In the genomic region with DNA sequence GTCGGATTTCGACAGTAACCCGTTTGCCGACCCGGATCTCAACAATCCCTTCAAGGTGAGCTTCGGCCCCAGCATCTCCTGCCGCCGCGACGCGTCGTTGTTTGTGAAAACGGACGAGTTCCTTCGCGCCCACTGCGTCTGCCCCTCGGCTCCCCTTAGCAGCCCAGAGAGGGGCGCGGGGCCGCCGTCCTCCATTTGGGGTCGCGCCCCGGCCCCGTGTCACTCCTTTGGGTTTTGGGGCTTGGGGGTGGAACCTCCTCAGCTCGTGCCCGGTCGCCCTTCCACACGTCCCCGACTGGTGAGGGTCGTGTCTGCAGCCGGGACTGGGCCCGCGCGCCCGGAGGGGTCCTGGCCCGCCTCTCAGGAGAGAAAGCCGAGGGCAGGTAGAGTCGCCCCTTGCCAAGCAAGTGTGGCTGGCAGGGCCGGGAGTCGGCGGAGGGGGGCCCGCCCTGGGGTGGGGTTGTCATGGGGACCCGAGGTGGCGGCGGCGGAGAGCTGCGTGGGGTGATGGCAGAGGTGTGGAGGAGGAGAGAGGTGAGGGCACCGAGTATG, we compare ENCODE assay signal across 8 cellular contexts. TPM values are rescaled to one million over a fixed set of nuclear protein-coding genes. Genes with fewer than 3 reads are reported as not detected.
DNase-seq lines count a peak whose midpoint lies in the region; ATAC-seq, FAIRE-seq and TF ChIP-seq lines count a peak whose summit lies in the region.

No MANE protein-coding gene starts in this region.

- H3K4me3 ChIP-seq in AG09309 (ENCODE audit: control insufficient read depth, low read depth, low read length), result peak overlapping the region; percentile 94
- peak overlapping the region; percentile 97 for H3K4me3 ChIP-seq in WI38 (ENCODE audit: low read depth, low read length)
- H3K4me3 ChIP-seq in kidney (ENCODE audit: low read length in 2 of 2), result peak overlapping the region; percentile 88 to 96

- H3K9ac ChIP-seq in kidney (ENCODE audit: low read length in 2 of 2), result peak overlapping the region; percentile 90 to 92

- no peaks in the 10 kb centered on the region for H3K36me3 ChIP-seq in kidney (ENCODE audit: control insufficient read depth in 1 of 2, insufficient read depth in 2 of 2, low read length in 2 of 2)

- H3K4me1 ChIP-seq in kidney (ENCODE audit: control insufficient read depth in 1 of 2, insufficient read depth in 1 of 2, low read depth in 1 of 2, low read length in 2 of 2), result peaks cover 4 to 11% of the 10 kb centered on the region in 2 donors

- FAIRE-seq in kidney (lab: Jason Lieb, UNC), result no peak

- ATAC-seq in GM19438 (IDR thresholded peaks at IDR 0.05; ENCODE audit: low read depth, unreplicated experiment) (peak; percentile 24), HG03565 (IDR thresholded peaks at IDR 0.05; ENCODE audit: unreplicated experiment) (peak; percentile 22)

- H3K9me3 ChIP-seq in kidney (ENCODE audit: control insufficient read depth in 1 of 2, low read length in 2 of 2), result no peaks in the 10 kb centered on the region

- intact Hi-C loops in kidney (cut with DNase I), result no loop called here

- no peak for TF ChIP-seq CTCF in AG09309 (IDR thresholded peaks at IDR 0.05; ENCODE audit: control insufficient read depth, insufficient read depth, low read depth, low read length, missing control alignments)
- no peak for TF ChIP-seq CTCF in WI38 (IDR thresholded peaks at IDR 0.05; ENCODE audit: low read depth, low read length)
- no peak for TF ChIP-seq CTCF in kidney (IDR thresholded peaks at IDR 0.05; ENCODE audit: borderline replicate concordance, extremely low read depth, insufficient read depth)

- H3K27ac ChIP-seq in kidney (ENCODE audit: low read depth in 2 of 2, low read length in 2 of 2), result peak overlapping the region; percentile 91 to 93

- in situ Hi-C loops in T47D (cut with HindIII; ENCODE audit: low pct_unique_long_range_greater_than_20kb, low sequenced_read_pairs), result no loop called here

- DNase-seq in AG09309 (ENCODE audit: low read depth) (no peak), T47D (ENCODE audit: low read depth in 1 of 2, low spot score in 1 of 2) (peak; percentile 35 to 41), kidney (peak; percentile 90), DMS153 treated with DMSO at 0.1 percent for 48 hours (lab: John Stamatoyannopoulos, UW; ENCODE audit: unreplicated experiment) (no peak)
- DNase-seq in stimulated activated CD4-positive, alpha-beta T cell treated with anti-CD3 and anti-CD28 coated beads, Interleukin-2, amount 100 ng/mL, for 24 hours, result peak; percentile 59 to 66

RNA-seq across cellular contexts. Expression of gene SCAMP1, which starts 0.3 kb away (rescaled TPM):
- 42.1 TPM for total RNA-seq in kidney
- 13.1 TPM for polyA plus RNA-seq in kidney (ENCODE audit: insufficient read depth, low read depth, low replicate concordance)

Comparison
In these comparisons a context has a peak if more than half of its experiments do, and no peak if none do; other contexts are left out.
1. DNase-seq: peak in T47D (2 of 2), kidney (single experiment) and stimulated activated CD4-positive, alpha-beta T cell treated with anti-CD3 and anti-CD28 coated beads, Interleukin-2, amount 100 ng/mL, for 24 hours (2 of 2); none in AG09309 (single experiment) and DMS153 treated with DMSO at 0.1 percent for 48 hours (single experiment).
2. Peak in every context shown above with its lines, with median percentiles within 50 percentile points of each other: H3K4me3 ChIP-seq.